ENCODE assay signal across 13 cellular contexts in genomic region chr12:6770600-6770999, GRCh38. TPM values are rescaled to one million over a fixed set of nuclear protein-coding genes. Genes with fewer than 3 reads are reported as not detected.
DNase-seq lines count a peak whose midpoint lies in the region; ATAC-seq, FAIRE-seq and TF ChIP-seq lines count a peak whose summit lies in the region.
"Had no signal": no experiment of that assay in that cellular context is flagged by ENCODE, and none has a peak within 500 bp of the region (broad histone marks: within the 10 kb centered on the region; RNA-seq: fewer than 3 reads in every experiment).

No MANE protein-coding gene starts in this region.

- no peak overlapping the region; the same call in 1 of the 2 replicates for H3K4me3 ChIP-seq in GM23338
- H3K4me3 ChIP-seq in HepG2 (replicated peaks in 1 of 3; ENCODE audit: insufficient read depth in 1 of 3, low read depth in 2 of 3, low read length in 3 of 3), result no peak overlapping the region
- H3K4me3 ChIP-seq: SJCRH30 had no signal

- H3K9me3 Mint-ChIP-seq in GM23338 (no peaks in the 10 kb centered on the region; the same call in 2 of the 3 replicates), WTC11 (no peaks in the 10 kb centered on the region), nephron (no peaks in the 10 kb centered on the region)

- no peaks in the 10 kb centered on the region for H3K36me3 ChIP-seq in GM23338 (ENCODE audit: insufficient read depth)
- H3K36me3 ChIP-seq in HepG2 (replicated peaks in 1 of 2; ENCODE audit: control insufficient read depth in 1 of 2, insufficient read depth in 2 of 2, low read length in 2 of 2), result peaks cover 0 to 11% of the 10 kb centered on the region in 2 experiments; a peak in 1 of 5 replicates
- H3K36me3 ChIP-seq: SJCRH30 had no signal

- H4K20me1 ChIP-seq in GM23338 (replicated peaks; ENCODE audit: insufficient read depth) (peaks cover 20% of the 10 kb centered on the region), HepG2 (ENCODE audit: insufficient read depth, low read length) (0 out of 2 replicates have a peak, but pooled peaks cover 6% of the 10 kb centered on the region)

- no TSS peak for BruUV-seq in HepG2 (replicated peaks; lab: Mats Ljungman, UMichigan)

- in situ Hi-C loops in HepG2 (cut with HindIII; ENCODE audit: extremely low pct_ligation_motif_present, low pct_unique_long_range_greater_than_20kb), result no loop called here

- H3K4me1 Mint-ChIP-seq in GM23338, result peaks cover 61% of the 10 kb centered on the region
- H3K4me1 Mint-ChIP-seq in WTC11, result peaks cover 61% of the 10 kb centered on the region
- peaks cover 35% of the 10 kb centered on the region for H3K4me1 Mint-ChIP-seq in nephron

- H3K4me1 ChIP-seq in GM23338 (ENCODE audit: insufficient read depth) (peaks cover 43% of the 10 kb centered on the region), HepG2 (ENCODE audit: insufficient read depth, low read length) (peaks cover 68% of the 10 kb centered on the region)

- intact Hi-C loops in HepG2 (cut with micrococcal nuclease; ENCODE audit: unreplicated experiment), result no loop called here

- H3K27ac ChIP-seq in GM23338 (ENCODE audit: low read depth) (0 out of 2 replicates have a peak overlapping the region, but pooled peaks have one; percentile 45), HepG2 (ENCODE audit: extremely low read length, insufficient read depth, low read length) (no peak overlapping the region)
- H3K27ac ChIP-seq: SJCRH30 had no signal

- no peak for TF ChIP-seq POLR2A in HepG2 (IDR thresholded peaks at IDR 0.05; ENCODE audit: insufficient read depth in 1 of 2, low read depth in 2 of 2, low read length in 2 of 2)

- H3K4me2 ChIP-seq in GM23338 (no peak overlapping the region; the same call in 1 of the 2 replicates), HepG2 (ENCODE audit: low read depth, low read length) (no peak overlapping the region)

- peaks cover 20% of the 10 kb centered on the region for H3K79me2 ChIP-seq in GM23338 (replicated peaks; ENCODE audit: insufficient read depth)
- peaks cover 20% of the 10 kb centered on the region for H3K79me2 ChIP-seq in HepG2 (ENCODE audit: insufficient read depth, low read length)

- no peak overlapping the region for H3K9ac ChIP-seq in HepG2 (ENCODE audit: insufficient read depth, low read depth, low read length)

- TF ChIP-seq RAD21 in HepG2 (CRISPR knock-in tag; IDR thresholded peaks at IDR 0.05), result no peak

- POLR2A ChIA-PET in WTC11 (lab: Charles Lee) (interaction anchor here (1.5 kb wide), 2 partner anchors 25 to 54 kb away, joined by 3 to 4 read pairs; no protein-coding TSS in a partner anchor), HepG2 (lab: Yijun Ruan, JAX) (interaction anchor here (0.9 to 8.3 kb wide), 3 partner anchors 10 to 47 kb away, joined by 3 to 162 read pairs (median 4); partner anchors contain the start of genes COPS7A and MLF2)

- CTCF ChIA-PET in WTC11 (lab: Charles Lee) (interaction anchor here (1.1 to 10.5 kb wide), 4 partner anchors 10 to 233 kb away, joined by 3 to 234 read pairs (median 57); partner anchors contain the start of genes MLF2 and P3H3), HepG2 (lab: Yijun Ruan, JAX; ENCODE audit: low intra/inter-chr PET ratio, low total read pairs) (no interaction called here)

- H3K27me3 Mint-ChIP-seq in GM23338 (ENCODE audit: insufficient read depth, low read depth, poor library complexity) (peaks cover 46% of the 10 kb centered on the region), WTC11 (ENCODE audit: low read depth) (peaks cover 39% of the 10 kb centered on the region), nephron (ENCODE audit: low read depth) (peaks cover 18% of the 10 kb centered on the region)

- FAIRE-seq in HepG2 (lab: Jason Lieb, UNC), result no peak

- H3K36me3 Mint-ChIP-seq in GM23338 (ENCODE audit: low read depth) (peaks cover 22% of the 10 kb centered on the region), WTC11 (peaks cover 13% of the 10 kb centered on the region), nephron (ENCODE audit: low read depth) (peaks cover 44% of the 10 kb centered on the region)

- peaks cover 43% of the 10 kb centered on the region for H3F3A ChIP-seq in GM23338 (replicated peaks; ENCODE audit: low read depth)

- H3K4me3 Mint-ChIP-seq in GM23338, result no peak overlapping the region; the same call in 2 of the 3 replicates
- no peak overlapping the region for H3K4me3 Mint-ChIP-seq in WTC11
- peak overlapping the region; percentile 70 to 73 (median 72) for H3K4me3 Mint-ChIP-seq in nephron

- H3K27me3 ChIP-seq in GM23338 (ENCODE audit: insufficient read depth) (peaks cover 54% of the 10 kb centered on the region), HepG2 (ENCODE audit: control insufficient read depth in 1 of 2, insufficient read depth in 2 of 2, low read length in 2 of 2) (no peaks in the 10 kb centered on the region)
- H3K27me3 ChIP-seq: SJCRH30 had no signal

- ATAC-seq in GM23338 (no peak), WTC11 (no peak), HepG2 (no peak), HG03196 (IDR thresholded peaks at IDR 0.05; ENCODE audit: unreplicated experiment) (no peak), HG03108 (IDR thresholded peaks at IDR 0.05; ENCODE audit: unreplicated experiment) (no peak)
- ATAC-seq: esophagus mucosa had no signal

- H3K27ac Mint-ChIP-seq in GM23338, result no peak overlapping the region
- H3K27ac Mint-ChIP-seq in WTC11, result peak overlapping the region; percentile 76
- peak overlapping the region in 1 of 3 experiments; percentile 45 for H3K27ac Mint-ChIP-seq in nephron

- 98% methylated on average over 10 of the region's 10 CpGs for whole genome bisulfite sequencing in HepG2 (ENCODE audit: low lambda C conversion rate)

- H2AFZ ChIP-seq in GM23338 (no peak overlapping the region), HepG2 (ENCODE audit: low read length) (no peak overlapping the region)

- no peak for TF ChIP-seq CTCF in GM23338 (conservative IDR thresholded peaks at IDR 0.05; ENCODE audit: low read depth in 2 of 2)
- no peak for TF ChIP-seq CTCF in WTC11 (IDR thresholded peaks at IDR 0.05)
- TF ChIP-seq CTCF in nephron (IDR thresholded peaks at IDR 0.05; ENCODE audit: unreplicated experiment in 3 of 3), result no peak
- TF ChIP-seq CTCF in HepG2 (CRISPR knock-in tag; IDR thresholded peaks at IDR 0.05), result no peak

- no peaks in the 10 kb centered on the region for H3K9me3 ChIP-seq in HepG2 (ENCODE audit: low read length)
- H3K9me3 ChIP-seq: SJCRH30 had no signal

- H3K9me2 ChIP-seq in GM23338 (ENCODE audit: insufficient read depth), result no peaks in the 10 kb centered on the region

- DNase-seq in GM23338 (ENCODE audit: low spot score), result no peak
- DNase-seq in WTC11 (ENCODE audit: low spot score), result no peak
- DNase-seq in HepG2 (ENCODE audit: low spot score), result no peak
- DNase-seq: activated CD4-positive, CD25-positive, alpha-beta regulatory T cell; activated effector memory CD4-positive, alpha-beta T cell treated with anti-CD3 and anti-CD28 coated beads, Interleukin-2, amount 50 U/mL, for 16 hours; CD4-positive, alpha-beta memory T cell; NCI-H1694 treated with DMSO at 0.1 percent for 48 hours; NCI-H774; SJCRH30 had no signal

- no peak for TF ChIP-seq EP300 in HepG2 (IDR thresholded peaks at IDR 0.05; ENCODE audit: low read depth in 2 of 2, low read length in 2 of 2)
- no peak for TF ChIP-seq EP300 in HepG2 (CRISPR knock-in tag; IDR thresholded peaks at IDR 0.05; ENCODE audit: borderline replicate concordance)

RNA-seq across cellular contexts. Expression of gene LAG3, which starts 1.7 kb away (rescaled TPM):
- total RNA-seq in GM23338 (2014; rRNA removed; shearing (Covaris generic)), result 1.0 and 4.7 TPM in 2 replicates
- polyA plus RNA-seq in GM23338 (2016; fragmentation: Nextera tagmentation; extraction: Ambion mirVana) (3.7 and 3.9 TPM in 2 replicates), HepG2 (2011; rRNA removed) (0.26 and 0.51 TPM in 2 replicates)
- total RNA-seq in WTC11 (2021) (2.4 to 2.6 TPM (median 2.6 TPM) in 3 replicates), HepG2 (2016; rRNA removed; fragmentation: Illumina TruSeq; extraction: Trizol) (0.11 TPM in 1 of 2 replicates, not detected in the other)
- total RNA-seq in HepG2 (2016; cell fraction: cytosol; rRNA removed; fragmentation: Illumina TruSeq; extraction: Trizol; ENCODE audit: low read depth), result not detected in 2 replicates
- total RNA-seq in HepG2 (2016; cell fraction: insoluble cytoplasmic fraction; rRNA removed; fragmentation: Illumina TruSeq; extraction: Trizol), result 0.11 TPM in 1 of 2 replicates, not detected in the other
- 0.07 TPM in 1 of 2 replicates, not detected in the other for total RNA-seq in HepG2 (2016; cell fraction: membrane; rRNA removed; fragmentation: Illumina TruSeq; extraction: Trizol)
- 0.31 TPM in 1 of 2 replicates, not detected in the other for total RNA-seq in HepG2 (2016; cell fraction: nucleus; rRNA removed; fragmentation: Illumina TruSeq; extraction: Trizol)
- 0.08 and 0.15 TPM in 2 replicates for polyA plus RNA-seq in HepG2 (2011; cell fraction: cytosol; rRNA removed)
- polyA plus RNA-seq in HepG2 (2011; cell fraction: nucleus; rRNA removed), result 3.5 and 3.6 TPM in 2 replicates
- 0.95 and 1.0 TPM in 2 replicates for polyA plus RNA-seq in HepG2 (2012)
- polyA plus RNA-seq in HepG2 (2016; cell fraction: cytosol; fragmentation: Illumina TruSeq; extraction: Trizol; ENCODE audit: low read depth), result not detected in 2 replicates
- not detected in 2 replicates for polyA plus RNA-seq in HepG2 (2016; cell fraction: insoluble cytoplasmic fraction; fragmentation: Illumina TruSeq; extraction: Trizol; ENCODE audit: low read depth)
- 0.11 TPM in 1 of 2 replicates, not detected in the other for polyA plus RNA-seq in HepG2 (2016; cell fraction: membrane; fragmentation: Illumina TruSeq; extraction: Trizol; ENCODE audit: low read depth)
- 1.3 and 2.2 TPM in 2 replicates for polyA plus RNA-seq in HepG2 (2016; cell fraction: nucleus; fragmentation: Illumina TruSeq; extraction: Trizol; ENCODE audit: insufficient read depth, low read depth)
- polyA minus RNA-seq in HepG2 (2011; rRNA and poly(A)+ RNA removed; ENCODE audit: low replicate concordance), result 0.08 and 0.54 TPM in 2 replicates
- not detected in 2 replicates for polyA minus RNA-seq in HepG2 (2011; cell fraction: cytosol; rRNA and poly(A)+ RNA removed)
- polyA minus RNA-seq in HepG2 (2011; cell fraction: nucleus; rRNA and poly(A)+ RNA removed), result 0.90 and 2.0 TPM in 2 replicates
- total RNA-seq: esophagus mucosa had no signal

RNA-seq across cellular contexts. Expression of gene PTMS, which starts 4.4 kb away (rescaled TPM):
- 82.4 and 111 TPM in 2 replicates for total RNA-seq in GM23338 (2014; rRNA removed; shearing (Covaris generic))
- polyA plus RNA-seq in GM23338 (2016; fragmentation: Nextera tagmentation; extraction: Ambion mirVana), result 238 and 270 TPM in 2 replicates
- 370 to 539 TPM (median 525 TPM) in 3 replicates for total RNA-seq in WTC11 (2021)
- total RNA-seq in HepG2 (2016; rRNA removed; fragmentation: Illumina TruSeq; extraction: Trizol), result 40.5 and 42.1 TPM in 2 replicates
- total RNA-seq in HepG2 (2016; cell fraction: cytosol; rRNA removed; fragmentation: Illumina TruSeq; extraction: Trizol; ENCODE audit: low read depth), result 20.4 and 25.8 TPM in 2 replicates
- 34.7 and 40.6 TPM in 2 replicates for total RNA-seq in HepG2 (2016; cell fraction: insoluble cytoplasmic fraction; rRNA removed; fragmentation: Illumina TruSeq; extraction: Trizol)
- total RNA-seq in HepG2 (2016; cell fraction: membrane; rRNA removed; fragmentation: Illumina TruSeq; extraction: Trizol), result 33.5 and 39.4 TPM in 2 replicates
- 24.6 and 26.7 TPM in 2 replicates for total RNA-seq in HepG2 (2016; cell fraction: nucleus; rRNA removed; fragmentation: Illumina TruSeq; extraction: Trizol)
- 79.1 and 82.4 TPM in 2 replicates for polyA plus RNA-seq in HepG2 (2011; rRNA removed)
- polyA plus RNA-seq in HepG2 (2011; cell fraction: cytosol; rRNA removed), result 82.7 and 86.9 TPM in 2 replicates
- polyA plus RNA-seq in HepG2 (2011; cell fraction: nucleus; rRNA removed), result 107 and 116 TPM in 2 replicates
- 128 and 237 TPM in 2 replicates for polyA plus RNA-seq in HepG2 (2012)
- polyA plus RNA-seq in HepG2 (2016; cell fraction: cytosol; fragmentation: Illumina TruSeq; extraction: Trizol; ENCODE audit: low read depth), result 96.6 and 97.7 TPM in 2 replicates
- polyA plus RNA-seq in HepG2 (2016; cell fraction: insoluble cytoplasmic fraction; fragmentation: Illumina TruSeq; extraction: Trizol; ENCODE audit: low read depth), result 162 and 207 TPM in 2 replicates
- polyA plus RNA-seq in HepG2 (2016; cell fraction: membrane; fragmentation: Illumina TruSeq; extraction: Trizol; ENCODE audit: low read depth), result 140 and 143 TPM in 2 replicates
- polyA plus RNA-seq in HepG2 (2016; cell fraction: nucleus; fragmentation: Illumina TruSeq; extraction: Trizol; ENCODE audit: insufficient read depth, low read depth), result 169 and 175 TPM in 2 replicates
- 46.9 and 158 TPM in 2 replicates for polyA minus RNA-seq in HepG2 (2011; rRNA and poly(A)+ RNA removed; ENCODE audit: low replicate concordance)
- 19.3 and 21.6 TPM in 2 replicates for polyA minus RNA-seq in HepG2 (2011; cell fraction: cytosol; rRNA and poly(A)+ RNA removed)
- 8.1 and 13.0 TPM in 2 replicates for polyA minus RNA-seq in HepG2 (2011; cell fraction: nucleus; rRNA and poly(A)+ RNA removed)

RNA-seq across cellular contexts. Expression of gene MLF2, which starts 17.7 kb away (rescaled TPM):
- 289 and 292 TPM in 2 replicates for total RNA-seq in GM23338 (2014; rRNA removed; shearing (Covaris generic))
- polyA plus RNA-seq in GM23338 (2016; fragmentation: Nextera tagmentation; extraction: Ambion mirVana) (280 and 283 TPM in 2 replicates), HepG2 (2011; rRNA removed) (167 and 178 TPM in 2 replicates)
- total RNA-seq in WTC11 (2021) (226 to 236 TPM (median 229 TPM) in 3 replicates), HepG2 (2016; rRNA removed; fragmentation: Illumina TruSeq; extraction: Trizol) (88.1 and 95.8 TPM in 2 replicates)
- 20.8 and 28.2 TPM in 2 replicates for total RNA-seq in HepG2 (2016; cell fraction: cytosol; rRNA removed; fragmentation: Illumina TruSeq; extraction: Trizol; ENCODE audit: low read depth)
- 86.9 and 96.5 TPM in 2 replicates for total RNA-seq in HepG2 (2016; cell fraction: insoluble cytoplasmic fraction; rRNA removed; fragmentation: Illumina TruSeq; extraction: Trizol)
- 41.7 and 71.5 TPM in 2 replicates for total RNA-seq in HepG2 (2016; cell fraction: membrane; rRNA removed; fragmentation: Illumina TruSeq; extraction: Trizol)
- total RNA-seq in HepG2 (2016; cell fraction: nucleus; rRNA removed; fragmentation: Illumina TruSeq; extraction: Trizol), result 50.4 and 54.8 TPM in 2 replicates
- 182 and 203 TPM in 2 replicates for polyA plus RNA-seq in HepG2 (2011; cell fraction: cytosol; rRNA removed)
- 234 and 240 TPM in 2 replicates for polyA plus RNA-seq in HepG2 (2011; cell fraction: nucleus; rRNA removed)
- polyA plus RNA-seq in HepG2 (2012), result 94.9 and 97.7 TPM in 2 replicates
- polyA plus RNA-seq in HepG2 (2016; cell fraction: cytosol; fragmentation: Illumina TruSeq; extraction: Trizol; ENCODE audit: low read depth), result 31.3 and 48.0 TPM in 2 replicates
- polyA plus RNA-seq in HepG2 (2016; cell fraction: insoluble cytoplasmic fraction; fragmentation: Illumina TruSeq; extraction: Trizol; ENCODE audit: low read depth), result 178 and 184 TPM in 2 replicates
- 69.7 and 93.5 TPM in 2 replicates for polyA plus RNA-seq in HepG2 (2016; cell fraction: membrane; fragmentation: Illumina TruSeq; extraction: Trizol; ENCODE audit: low read depth)
- 128 and 129 TPM in 2 replicates for polyA plus RNA-seq in HepG2 (2016; cell fraction: nucleus; fragmentation: Illumina TruSeq; extraction: Trizol; ENCODE audit: insufficient read depth, low read depth)
- 127 and 179 TPM in 2 replicates for polyA minus RNA-seq in HepG2 (2011; rRNA and poly(A)+ RNA removed; ENCODE audit: low replicate concordance)
- 36.1 and 36.7 TPM in 2 replicates for polyA minus RNA-seq in HepG2 (2011; cell fraction: cytosol; rRNA and poly(A)+ RNA removed)
- polyA minus RNA-seq in HepG2 (2011; cell fraction: nucleus; rRNA and poly(A)+ RNA removed), result 47.3 and 50.7 TPM in 2 replicates

RNA-seq across cellular contexts. Expression of gene CD4, which starts 18.7 kb away (rescaled TPM):
- total RNA-seq in GM23338 (2014; rRNA removed; shearing (Covaris generic)), result 1.5 and 2.2 TPM in 2 replicates
- polyA plus RNA-seq in GM23338 (2016; fragmentation: Nextera tagmentation; extraction: Ambion mirVana) (2.0 and 2.1 TPM in 2 replicates), HepG2 (2011; rRNA removed) (0.68 and 0.95 TPM in 2 replicates)
- total RNA-seq in WTC11 (2021) (2.5 to 3.3 TPM (median 2.7 TPM) in 3 replicates), HepG2 (2016; rRNA removed; fragmentation: Illumina TruSeq; extraction: Trizol) (0.07 and 0.27 TPM in 2 replicates)
- not detected in 2 replicates for total RNA-seq in HepG2 (2016; cell fraction: cytosol; rRNA removed; fragmentation: Illumina TruSeq; extraction: Trizol; ENCODE audit: low read depth)
- total RNA-seq in HepG2 (2016; cell fraction: insoluble cytoplasmic fraction; rRNA removed; fragmentation: Illumina TruSeq; extraction: Trizol), result 0.15 TPM in 1 of 2 replicates, not detected in the other
- 0.10 TPM in 1 of 2 replicates, not detected in the other for total RNA-seq in HepG2 (2016; cell fraction: membrane; rRNA removed; fragmentation: Illumina TruSeq; extraction: Trizol)
- 0.28 and 0.41 TPM in 2 replicates for total RNA-seq in HepG2 (2016; cell fraction: nucleus; rRNA removed; fragmentation: Illumina TruSeq; extraction: Trizol)
- polyA plus RNA-seq in HepG2 (2011; cell fraction: cytosol; rRNA removed), result 0.54 and 0.87 TPM in 2 replicates
- 0.55 and 0.64 TPM in 2 replicates for polyA plus RNA-seq in HepG2 (2011; cell fraction: nucleus; rRNA removed)
- 1.5 and 2.7 TPM in 2 replicates for polyA plus RNA-seq in HepG2 (2012)
- polyA plus RNA-seq in HepG2 (2016; cell fraction: cytosol; fragmentation: Illumina TruSeq; extraction: Trizol; ENCODE audit: low read depth), result 0.06 and 0.14 TPM in 2 replicates
- polyA plus RNA-seq in HepG2 (2016; cell fraction: insoluble cytoplasmic fraction; fragmentation: Illumina TruSeq; extraction: Trizol; ENCODE audit: low read depth), result 0.16 and 0.24 TPM in 2 replicates
- polyA plus RNA-seq in HepG2 (2016; cell fraction: membrane; fragmentation: Illumina TruSeq; extraction: Trizol; ENCODE audit: low read depth), result not detected in 2 replicates
- 0.52 and 0.68 TPM in 2 replicates for polyA plus RNA-seq in HepG2 (2016; cell fraction: nucleus; fragmentation: Illumina TruSeq; extraction: Trizol; ENCODE audit: insufficient read depth, low read depth)
- polyA minus RNA-seq in HepG2 (2011; rRNA and poly(A)+ RNA removed; ENCODE audit: low replicate concordance), result 2.6 TPM in 1 of 2 replicates, not detected in the other
- 0.20 and 0.70 TPM in 2 replicates for polyA minus RNA-seq in HepG2 (2011; cell fraction: cytosol; rRNA and poly(A)+ RNA removed)
- 0.39 and 0.87 TPM in 2 replicates for polyA minus RNA-seq in HepG2 (2011; cell fraction: nucleus; rRNA and poly(A)+ RNA removed)
- total RNA-seq: SJCRH30 had no signal

RNA-seq across cellular contexts. Expression of gene COPS7A, which starts 46.8 kb away (rescaled TPM):
- 51.9 and 53.9 TPM in 2 replicates for total RNA-seq in GM23338 (2014; rRNA removed; shearing (Covaris generic))
- 36.9 and 37.7 TPM in 2 replicates for polyA plus RNA-seq in GM23338 (2016; fragmentation: Nextera tagmentation; extraction: Ambion mirVana)
- 41.2 to 43.8 TPM (median 41.4 TPM) in 3 replicates for total RNA-seq in WTC11 (2021)
- 38.0 and 40.0 TPM in 2 replicates for total RNA-seq in HepG2 (2016; rRNA removed; fragmentation: Illumina TruSeq; extraction: Trizol)
- 16.6 and 19.7 TPM in 2 replicates for total RNA-seq in HepG2 (2016; cell fraction: cytosol; rRNA removed; fragmentation: Illumina TruSeq; extraction: Trizol; ENCODE audit: low read depth)
- 38.4 and 43.8 TPM in 2 replicates for total RNA-seq in HepG2 (2016; cell fraction: insoluble cytoplasmic fraction; rRNA removed; fragmentation: Illumina TruSeq; extraction: Trizol)
- 33.7 and 38.9 TPM in 2 replicates for total RNA-seq in HepG2 (2016; cell fraction: membrane; rRNA removed; fragmentation: Illumina TruSeq; extraction: Trizol)
- total RNA-seq in HepG2 (2016; cell fraction: nucleus; rRNA removed; fragmentation: Illumina TruSeq; extraction: Trizol), result 20.4 and 24.9 TPM in 2 replicates
- 71.4 and 73.6 TPM in 2 replicates for polyA plus RNA-seq in HepG2 (2011; rRNA removed)
- 68.4 and 72.5 TPM in 2 replicates for polyA plus RNA-seq in HepG2 (2011; cell fraction: cytosol; rRNA removed)
- polyA plus RNA-seq in HepG2 (2011; cell fraction: nucleus; rRNA removed), result 96.7 and 97.8 TPM in 2 replicates
- 27.8 and 28.6 TPM in 2 replicates for polyA plus RNA-seq in HepG2 (2012)
- polyA plus RNA-seq in HepG2 (2016; cell fraction: cytosol; fragmentation: Illumina TruSeq; extraction: Trizol; ENCODE audit: low read depth), result 16.8 and 17.8 TPM in 2 replicates
- polyA plus RNA-seq in HepG2 (2016; cell fraction: insoluble cytoplasmic fraction; fragmentation: Illumina TruSeq; extraction: Trizol; ENCODE audit: low read depth), result 43.9 and 53.4 TPM in 2 replicates
- 27.8 and 32.9 TPM in 2 replicates for polyA plus RNA-seq in HepG2 (2016; cell fraction: membrane; fragmentation: Illumina TruSeq; extraction: Trizol; ENCODE audit: low read depth)
- 43.1 and 49.0 TPM in 2 replicates for polyA plus RNA-seq in HepG2 (2016; cell fraction: nucleus; fragmentation: Illumina TruSeq; extraction: Trizol; ENCODE audit: insufficient read depth, low read depth)
- polyA minus RNA-seq in HepG2 (2011; rRNA and poly(A)+ RNA removed; ENCODE audit: low replicate concordance), result 54.1 and 62.8 TPM in 2 replicates
- 14.6 and 16.3 TPM in 2 replicates for polyA minus RNA-seq in HepG2 (2011; cell fraction: cytosol; rRNA and poly(A)+ RNA removed)
- polyA minus RNA-seq in HepG2 (2011; cell fraction: nucleus; rRNA and poly(A)+ RNA removed), result 9.7 and 12.6 TPM in 2 replicates

Comparison
In these comparisons a context has a peak if more than half of its experiments do, and no peak if none do; other contexts are left out.
1. H3K4me3 Mint-ChIP-seq: peak in nephron (3 of 3); none in GM23338 (single experiment) and WTC11 (single experiment).